In the genomic region with DNA sequence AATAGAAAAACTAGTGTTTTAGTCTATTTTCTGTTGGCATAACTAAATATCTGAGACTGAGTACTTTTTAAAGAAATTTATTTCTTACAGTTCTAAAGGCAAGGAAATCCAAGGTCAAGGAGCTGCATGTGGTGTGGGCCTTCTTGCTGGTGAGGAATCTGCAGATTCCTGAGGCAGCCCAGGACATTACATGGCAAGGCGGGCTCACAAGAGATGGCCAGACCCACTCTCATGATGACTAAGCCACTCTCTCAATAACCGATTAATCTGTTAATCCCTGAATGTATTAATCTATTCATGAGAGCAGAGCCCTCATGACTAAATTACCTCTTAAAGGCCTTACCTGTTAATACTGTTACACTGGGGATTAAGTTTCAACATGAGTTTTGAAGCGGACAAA, we compare ENCODE assay signal across 22 cellular contexts.
DNase-seq lines count a peak whose midpoint lies in the region; ATAC-seq, FAIRE-seq and TF ChIP-seq lines count a peak whose summit lies in the region.
"Had no signal": no experiment of that assay in that cellular context is flagged by ENCODE, and none has a peak within 500 bp of the region (broad histone marks: within the 10 kb centered on the region; RNA-seq: fewer than 3 reads in every experiment).

No MANE protein-coding gene starts in this region.

- H3K9ac ChIP-seq in astrocyte (ENCODE audit: low read length), result no peak overlapping the region
- H3K9ac ChIP-seq: BLaER1 treated with 17β-estradiol and CSF1 and Interleukin-3, amounts not matched to agents 10 nM and 100 nM had no signal

- no peaks in the 10 kb centered on the region for H3K9me3 Mint-ChIP-seq in astrocyte (ENCODE audit: unreplicated experiment)
- peaks cover 9% of the 10 kb centered on the region for H3K9me3 Mint-ChIP-seq in T-helper 2 cell treated with Interferon-gamma antibody and Interleukin-4, amounts not matched to agents 5 μg/mL and 100 μg/mL, for 36 hours
- H3K9me3 Mint-ChIP-seq in immature natural killer cell, result peaks cover 1 to 34% (median 5%) of the 10 kb centered on the region in 6 donors
- H3K9me3 Mint-ChIP-seq: CD4-positive, alpha-beta T cell; GM23338; H9 had no signal

- no peak overlapping the region for H3K4me3 Mint-ChIP-seq in astrocyte (ENCODE audit: unreplicated experiment)
- H3K4me3 Mint-ChIP-seq in T-helper 2 cell treated with Interferon-gamma antibody and Interleukin-4, amounts not matched to agents 5 μg/mL and 100 μg/mL, for 36 hours, result no peak overlapping the region
- no peak overlapping the region for H3K4me3 Mint-ChIP-seq in immature natural killer cell
- H3K4me3 Mint-ChIP-seq: CD14-positive monocyte; CD4-positive, alpha-beta T cell; CD8-positive, alpha-beta memory T cell; GM23338; H9 had no signal

- H3K27ac Mint-ChIP-seq in astrocyte (ENCODE audit: unreplicated experiment) (peak overlapping the region; percentile 30), immature natural killer cell (no peak overlapping the region)
- H3K27ac Mint-ChIP-seq in T-helper 2 cell treated with Interferon-gamma antibody and Interleukin-4, amounts not matched to agents 5 μg/mL and 100 μg/mL, for 36 hours, result no peak overlapping the region
- H3K27ac Mint-ChIP-seq: CD14-positive monocyte; CD4-positive, alpha-beta T cell; CD8-positive, alpha-beta memory T cell; GM23338; H9 had no signal

- H3K27me3 Mint-ChIP-seq in astrocyte (ENCODE audit: low read depth, unreplicated experiment), result no peaks in the 10 kb centered on the region
- no peaks in the 10 kb centered on the region for H3K27me3 Mint-ChIP-seq in T-helper 2 cell treated with Interferon-gamma antibody and Interleukin-4, amounts not matched to agents 5 μg/mL and 100 μg/mL, for 36 hours (ENCODE audit: low read depth)
- no peaks in the 10 kb centered on the region for H3K27me3 Mint-ChIP-seq in immature natural killer cell (ENCODE audit: low read depth in 3 of 3)
- H3K27me3 Mint-ChIP-seq: CD4-positive, alpha-beta T cell; CD8-positive, alpha-beta memory T cell had no signal

- no peak overlapping the region for H2AFZ ChIP-seq in astrocyte (ENCODE audit: low read depth, low read length)
- H2AFZ ChIP-seq: GM23338 had no signal

- H3K36me3 Mint-ChIP-seq in astrocyte (ENCODE audit: low read depth, unreplicated experiment) (no peaks in the 10 kb centered on the region), immature natural killer cell (no peaks in the 10 kb centered on the region)
- no peaks in the 10 kb centered on the region for H3K36me3 Mint-ChIP-seq in T-helper 2 cell treated with Interferon-gamma antibody and Interleukin-4, amounts not matched to agents 5 μg/mL and 100 μg/mL, for 36 hours (ENCODE audit: low read depth)
- H3K36me3 Mint-ChIP-seq: CD14-positive monocyte; CD8-positive, alpha-beta memory T cell had no signal

- H4K20me1 ChIP-seq in astrocyte (ENCODE audit: insufficient read depth, low read length), result no peaks in the 10 kb centered on the region
- H4K20me1 ChIP-seq: BLaER1 treated with 17β-estradiol and CSF1 and Interleukin-3, amounts not matched to agents 10 nM and 100 nM had no signal

- peak; percentile 87 for FAIRE-seq in D721Med (lab: Jason Lieb, UNC)
- FAIRE-seq in astrocyte (lab: Jason Lieb, UNC), result no peak
- FAIRE-seq: A549, GM12878, GM19239 had no signal

- DNase-seq in D721Med (ENCODE audit: insufficient read length, low spot score), result peak; percentile 21
- DNase-seq in NCI-H82 (lab: John Stamatoyannopoulos, UW), result peak; percentile 91
- DNase-seq in astrocyte (ENCODE audit: low read depth), result no peak
- no peak for DNase-seq in T-helper 2 cell treated with Interferon-gamma antibody and Interleukin-4, amounts not matched to agents 5 μg/mL and 100 μg/mL, for 36 hours (ENCODE audit: low spot score)
- DNase-seq in immature natural killer cell, result no peak
- DNase-seq: 8988T; ACHN; AML-193; BE2C; CD4-positive, alpha-beta T cell; CD8-positive, alpha-beta memory T cell; DMS153; DND-41; H9 had no signal

- no peaks in the 10 kb centered on the region for H3K27me3 ChIP-seq in astrocyte (ENCODE audit: insufficient read depth, low read length)
- H3K27me3 ChIP-seq: BE2C; BLaER1 treated with 17β-estradiol and CSF1 and Interleukin-3, amounts not matched to agents 10 nM and 100 nM had no signal

- no peak overlapping the region for H3K4me3 ChIP-seq in astrocyte (ENCODE audit: insufficient read depth, low read depth, low read length)
- H3K4me3 ChIP-seq: A549; BLaER1 treated with 17β-estradiol and CSF1 and Interleukin-3, amounts not matched to agents 10 nM and 100 nM; GM12878; GM23338 had no signal

- no peaks in the 10 kb centered on the region for H3K36me3 ChIP-seq in astrocyte (ENCODE audit: insufficient read depth, low read length)
- H3K36me3 ChIP-seq: BE2C; BLaER1 treated with 17β-estradiol and CSF1 and Interleukin-3, amounts not matched to agents 10 nM and 100 nM had no signal

- H3K79me2 ChIP-seq in astrocyte (ENCODE audit: insufficient read depth, low read length), result no peaks in the 10 kb centered on the region

- H3K4me2 ChIP-seq in astrocyte (ENCODE audit: low read length), result no peak overlapping the region
- H3K4me2 ChIP-seq: A549; BLaER1 treated with 17β-estradiol and CSF1 and Interleukin-3, amounts not matched to agents 10 nM and 100 nM; GM23338 had no signal

- TF ChIP-seq CTCF in D721Med (IDR thresholded peaks at IDR 0.05; ENCODE audit: insufficient read depth, missing control alignments), result no peak
- no peak for TF ChIP-seq CTCF in astrocyte (IDR thresholded peaks at IDR 0.05; ENCODE audit: insufficient read depth, low read depth, low read length)

- H3K4me1 Mint-ChIP-seq in astrocyte (ENCODE audit: low read depth, unreplicated experiment) (peaks cover 4% of the 10 kb centered on the region), immature natural killer cell (no peaks in the 10 kb centered on the region)
- H3K4me1 Mint-ChIP-seq in T-helper 2 cell treated with Interferon-gamma antibody and Interleukin-4, amounts not matched to agents 5 μg/mL and 100 μg/mL, for 36 hours (ENCODE audit: low read depth), result no peaks in the 10 kb centered on the region
- H3K4me1 Mint-ChIP-seq: CD14-positive monocyte; CD8-positive, alpha-beta memory T cell; H9 had no signal

- no peak for ATAC-seq in HG03139 (IDR thresholded peaks at IDR 0.05; ENCODE audit: unreplicated experiment)
- ATAC-seq: A549, GM12878, GM23338, HCT116 had no signal

- H3K4me1 ChIP-seq in astrocyte (ENCODE audit: insufficient read depth, low read length), result no peaks in the 10 kb centered on the region
- H3K4me1 ChIP-seq: A549, BE2C had no signal

- H3K27ac ChIP-seq in astrocyte (ENCODE audit: low read depth, low read length), result no peak overlapping the region
- H3K27ac ChIP-seq: A549; BLaER1 treated with 17β-estradiol and CSF1 and Interleukin-3, amounts not matched to agents 10 nM and 100 nM had no signal

- H3K9me3 ChIP-seq in astrocyte (ENCODE audit: insufficient read depth, low read depth, low read length), result no peaks in the 10 kb centered on the region
- H3K9me3 ChIP-seq: A549; BE2C; BLaER1 treated with 17β-estradiol and CSF1 and Interleukin-3, amounts not matched to agents 10 nM and 100 nM had no signal

Comparison
In these comparisons a context has a peak if more than half of its experiments do, and no peak if none do; other contexts are left out.
1. DNase-seq: peak in D721Med (single experiment) and NCI-H82 (single experiment); none in astrocyte (single experiment), T-helper 2 cell treated with Interferon-gamma antibody and Interleukin-4, amounts not matched to agents 5 μg/mL and 100 μg/mL, for 36 hours (single experiment) and immature natural killer cell (0 of 3).